ENCODE assay signal across 1 cellular context in the genomic region with DNA sequence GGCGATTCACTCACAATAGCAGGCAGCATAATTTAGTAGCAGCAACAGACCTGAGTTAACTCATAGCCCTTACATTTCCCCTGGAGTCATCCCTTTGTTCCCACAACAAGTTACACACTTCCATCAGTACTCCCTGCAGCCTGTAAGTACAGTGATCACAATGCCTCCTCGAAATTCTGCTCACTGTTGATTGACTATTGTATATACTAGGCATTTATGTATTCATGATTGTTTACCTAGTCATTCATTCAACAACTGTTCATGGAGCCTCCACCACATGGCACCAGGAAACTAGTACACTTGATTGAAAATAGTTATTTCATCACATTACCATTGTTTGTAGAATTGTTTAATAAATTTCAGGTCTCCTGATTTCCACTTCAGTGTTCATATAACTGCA.
TF ChIP-seq lines count a peak whose summit lies in the region.

No MANE protein-coding gene starts in this region.

TF ChIP-seq in H1, 55 proteins besides CTCF, POLR2A, EP300 and RAD21:
- no peak for TF ChIP-seq E2F6 (IDR thresholded peaks at IDR 0.05)
- TF ChIP-seq CTBP2 (IDR thresholded peaks at IDR 0.05; ENCODE audit: borderline replicate concordance, insufficient read depth, insufficient read length, low read length) = no peak
- TF ChIP-seq, protein P1, sequence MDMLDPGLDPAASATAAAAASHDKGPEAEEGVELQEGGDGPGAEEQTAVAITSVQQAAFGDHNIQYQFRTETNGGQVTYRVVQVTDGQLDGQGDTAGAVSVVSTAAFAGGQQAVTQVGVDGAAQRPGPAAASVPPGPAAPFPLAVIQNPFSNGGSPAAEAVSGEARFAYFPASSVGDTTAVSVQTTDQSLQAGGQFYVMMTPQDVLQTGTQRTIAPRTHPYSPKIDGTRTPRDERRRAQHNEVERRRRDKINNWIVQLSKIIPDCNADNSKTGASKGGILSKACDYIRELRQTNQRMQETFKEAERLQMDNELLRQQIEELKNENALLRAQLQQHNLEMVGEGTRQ (IDR thresholded peaks at IDR 0.05; ENCODE audit: low read length) = no peak
- TF ChIP-seq BRCA1 (IDR thresholded peaks at IDR 0.05; ENCODE audit: low read depth, low read length) = no peak
- no peak for TF ChIP-seq CHD2 (IDR thresholded peaks at IDR 0.05; ENCODE audit: low read length)
- no peak for TF ChIP-seq POLR2AphosphoS5 (IDR thresholded peaks at IDR 0.05; ENCODE audit: low read depth, low read length)
- no peak for TF ChIP-seq CHD7 (IDR thresholded peaks at IDR 0.05; ENCODE audit: insufficient replicate concordance, low read length)
- TF ChIP-seq ZNF274 (IDR thresholded peaks at IDR 0.05; ENCODE audit: borderline replicate concordance, extremely low read depth, low read length) = no peak
- TF ChIP-seq EZH2 (IDR thresholded peaks at IDR 0.05; ENCODE audit: low read depth, low read length, severe bottlenecking) = no peak
- TF ChIP-seq MAFK (IDR thresholded peaks at IDR 0.05; ENCODE audit: low read depth, low read length) = no peak
- no peak for TF ChIP-seq FOSL1 (IDR thresholded peaks at IDR 0.05; ENCODE audit: insufficient read depth, low read depth, low read length)
